ENCODE assay signal across 12 cellular contexts in genomic region chr4:173536808-173537429, GRCh38. TPM values are rescaled to one million over a fixed set of nuclear protein-coding genes. Genes with fewer than 3 reads are reported as not detected.
DNase-seq lines count a peak whose midpoint lies in the region; ATAC-seq, FAIRE-seq and TF ChIP-seq lines count a peak whose summit lies in the region.
"Had no signal": no experiment of that assay in that cellular context is flagged by ENCODE, and none has a peak within 500 bp of the region (broad histone marks: within the 10 kb centered on the region; RNA-seq: fewer than 3 reads in every experiment).

No MANE protein-coding gene starts in this region.

- H3K4me1 ChIP-seq in colonic mucosa (peaks cover 5% of the 10 kb centered on the region), mucosa of descending colon (ENCODE audit: low read depth) (peaks cover 12% of the 10 kb centered on the region)

- TF ChIP-seq CTCF in LNCAP (IDR thresholded peaks at IDR 0.05) (peak; percentile 37; the same call in 1 of the 2 replicates), colonic mucosa (IDR thresholded peaks at IDR 0.05) (no peak), mucosa of descending colon (IDR thresholded peaks at IDR 0.05) (no peak), omental fat pad (IDR thresholded peaks at IDR 0.05) (no peak)

- no peaks in the 10 kb centered on the region for H3K36me3 ChIP-seq in colonic mucosa
- H3K36me3 ChIP-seq in mucosa of descending colon (ENCODE audit: low read depth), result no peaks in the 10 kb centered on the region

- no peak overlapping the region for H3K9ac ChIP-seq in colonic mucosa (ENCODE audit: low read depth in 2 of 2, low read length in 2 of 2)

- peaks cover 75% of the 10 kb centered on the region for H3K27me3 ChIP-seq in colonic mucosa

- H3K4me3 ChIP-seq in colonic mucosa (no peak overlapping the region), mucosa of descending colon (no peak overlapping the region)

- peak; percentile 32 for ATAC-seq in mucosa of descending colon
- ATAC-seq in omental fat pad (ENCODE audit: low FRiP score), result no peak

- DNase-seq in Daoy (ENCODE audit: low read depth), result peak; percentile 27
- DNase-seq in colonic mucosa, result peak; percentile 19
- no peak for DNase-seq in mucosa of descending colon
- DNase-seq in omental fat pad (ENCODE audit: low spot score), result no peak
- DNase-seq in hypothalamus (lab: John Stamatoyannopoulos, UW), result no peak
- no peak for DNase-seq in HEK293T (ENCODE audit: extremely low spot score)
- no peak for DNase-seq in RCC 7860 (ENCODE audit: low spot score)
- DNase-seq: activated effector memory CD4-positive, alpha-beta T cell treated with anti-CD3 and anti-CD28 coated beads, Interleukin-2, amount 50 U/mL, for 16 hours; immature natural killer cell; Karpas-422; NK-92 treated with Interleukin-12 subunit alpha and Interleukin-12 subunit beta, amount 100 ng/mL, for 24 hours had no signal

- no peaks in the 10 kb centered on the region for H3K9me3 ChIP-seq in colonic mucosa
- no peaks in the 10 kb centered on the region for H3K9me3 ChIP-seq in mucosa of descending colon

- CTCF ChIA-PET in HEK293T (lab: Yijun Ruan, JAX), result no interaction called here

- POLR2A ChIA-PET in HEK293T (lab: Yijun Ruan, JAX), result no interaction called here

- H3K27ac ChIP-seq in colonic mucosa, result no peak overlapping the region

- no peak for FAIRE-seq in RCC 7860 (lab: Jason Lieb, UNC)

- intact Hi-C loops in colonic mucosa (cut with DNase I) (no loop called here), mucosa of descending colon (cut with DNase I, micrococcal nuclease) (no loop called here)

TF ChIP-seq in HEK293T, 16 proteins besides CTCF, POLR2A, EP300 and RAD21:
- no peak for TF ChIP-seq ELF4 (IDR thresholded peaks at IDR 0.05)
- no peak for TF ChIP-seq SUZ12 (IDR thresholded peaks at IDR 0.05)
- TF ChIP-seq FOXA1 (IDR thresholded peaks at IDR 0.05), result no peak
- TF ChIP-seq ZNF384 (IDR thresholded peaks at IDR 0.05), result no peak
- TF ChIP-seq HDGF (IDR thresholded peaks at IDR 0.05; ENCODE audit: borderline replicate concordance), result no peak
- TF ChIP-seq TARDBP (IDR thresholded peaks at IDR 0.05), result no peak

RNA-seq across cellular contexts. Expression of gene HAND2, which starts 6.9 kb away (rescaled TPM):
- 2.2 and 2.5 TPM in 2 replicates for total RNA-seq in Daoy (2014; rRNA removed; shearing (Covaris generic))
- total RNA-seq in colonic mucosa, result 1 to 10 TPM; 1.6 to 9.4 TPM
- total RNA-seq in mucosa of descending colon, result 100 to 1,000 TPM in 1 of 3 donors, 10 to 100 TPM in 1, 1 to 10 TPM in 1; 3.3 to 175 (median 11.8) TPM
- total RNA-seq in omental fat pad, result 10 to 100 TPM in 3 of 4 donors, 1 to 10 TPM in 1; 4.2 to 29.2 (median 12.3) TPM

Comparison
In these comparisons a context has a peak if more than half of its experiments do, and no peak if none do; other contexts are left out.
1. DNase-seq: peak in Daoy (single experiment) and colonic mucosa (single experiment); none in mucosa of descending colon (0 of 3), omental fat pad (single experiment), hypothalamus (0 of 51), HEK293T (single experiment) and RCC 7860 (single experiment).